Comparison of ENCODE assay signal across 27 cellular contexts in genomic region chr3:183181606-183182005, GRCh38. TPM values are rescaled to one million over a fixed set of nuclear protein-coding genes. Genes with fewer than 3 reads are reported as not detected.
"Had no signal": no experiment of that assay in that cellular context is flagged by ENCODE, and none has a peak within 500 bp of the region (broad histone marks: within the 10 kb centered on the region; RNA-seq: fewer than 3 reads in every experiment).

No MANE protein-coding gene starts in this region.

- H3K4me2 ChIP-seq: hepatocyte, smooth muscle cell had no signal

- DNase-seq: effector CD8-positive, alpha-beta T cell; endodermal cell; foreskin fibroblast; gastrocnemius medialis; heart left ventricle; left cardiac atrium; left lung; mesenchymal stem cell; mucosa of descending colon; naive B cell; stimulated activated CD4-positive, alpha-beta T cell treated with anti-CD3 and anti-CD28 coated beads, Interleukin-12 subunit alpha, Interleukin-12 subunit beta, amount 100 ng/mL, for 4 hours; stimulated activated CD4-positive, alpha-beta T cell treated with anti-CD3 and anti-CD28 coated beads, Interleukin-1b, Interleukin-23, amount 100 ng/mL, for 48 hours; stimulated activated CD4-positive, alpha-beta T cell treated with anti-CD3 and anti-CD28 coated beads, Interleukin-4, amount 100 ng/mL, for 1 hour; stimulated activated CD8-positive, alpha-beta memory T cell treated with anti-CD3 and anti-CD28 coated beads, Interleukin-4, amount 100 ng/mL, for 48 hours; stimulated activated naive CD4-positive, alpha-beta T cell; stimulated activated naive CD8-positive, alpha-beta T cell treated with anti-CD3 and anti-CD28 coated beads, Interleukin-15, amount 100 ng/mL, for 72 hours; transverse colon; upper lobe of right lung; uterus had no signal

- H3K79me2 ChIP-seq: hepatocyte had no signal

- H2AFZ ChIP-seq: hepatocyte had no signal

- H3K4me1 ChIP-seq: prostate gland had no signal

- H3K27ac ChIP-seq: epithelial cell of prostate, gastrocnemius medialis, heart left ventricle, hepatocyte, left lung, prostate gland, right atrium auricular region, suprapubic skin, transverse colon, upper lobe of right lung, uterus had no signal

- H3K36me3 ChIP-seq: gastrocnemius medialis, heart left ventricle, left lung, prostate gland, right atrium auricular region, suprapubic skin, transverse colon, upper lobe of right lung, uterus had no signal

- H3K27me3 ChIP-seq: right atrium auricular region, uterus had no signal

- ATAC-seq: esophagus mucosa; gastrocnemius medialis; heart left ventricle; left cardiac atrium; left lung; mucosa of descending colon; sciatic nerve; stimulated activated naive CD8-positive, alpha-beta T cell treated with anti-CD3 and anti-CD28 coated beads, Interleukin-15, amount 100 ng/mL, for 72 hours; upper lobe of right lung had no signal

- H3K9me3 ChIP-seq: gastrocnemius medialis, heart left ventricle, left lung, mucosa of descending colon, prostate gland, right atrium auricular region, suprapubic skin, transverse colon, upper lobe of right lung, uterus had no signal

- H3K4me3 ChIP-seq: gastrocnemius medialis, heart left ventricle, hepatocyte, left lung, mucosa of descending colon, prostate gland, right atrium auricular region, smooth muscle cell, suprapubic skin, transverse colon, upper lobe of right lung, uterus had no signal

RNA-seq across cellular contexts. Expression of gene LAMP3, which starts 19.1 kb away (rescaled TPM):
- total RNA-seq: gastrocnemius medialis had no signal
